ENCODE assay signal across 1 cellular context in the genomic region with DNA sequence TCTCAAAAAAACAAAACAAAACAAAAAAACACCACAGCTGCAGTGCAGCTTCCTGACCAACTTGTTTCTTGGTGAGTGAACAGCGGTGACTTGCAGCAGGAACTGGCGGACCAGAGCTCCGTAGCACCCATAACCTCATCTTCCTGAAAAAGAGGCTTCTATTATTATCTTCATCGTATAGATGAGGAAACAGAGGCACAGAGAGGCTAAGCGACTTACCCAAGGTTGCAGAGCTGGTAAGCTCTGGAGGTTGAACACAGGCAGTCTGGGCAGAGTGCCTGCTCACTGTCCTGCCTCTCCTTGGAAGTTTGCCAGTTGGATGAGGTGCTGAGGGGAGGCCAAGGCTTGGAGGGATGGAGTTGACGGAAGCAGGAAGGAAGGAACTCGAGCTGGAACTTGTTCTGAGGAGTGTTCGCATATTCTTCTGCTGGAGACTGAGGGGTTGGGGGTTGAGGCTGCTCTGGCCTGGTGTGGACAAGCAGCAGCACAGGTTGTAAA.
TF ChIP-seq lines count a peak whose summit lies in the region.

No MANE protein-coding gene starts in this region.

TF ChIP-seq in HEK293, 187 proteins besides CTCF, POLR2A, EP300 and RAD21 (continued from another document):
- TF ChIP-seq, protein P1, sequence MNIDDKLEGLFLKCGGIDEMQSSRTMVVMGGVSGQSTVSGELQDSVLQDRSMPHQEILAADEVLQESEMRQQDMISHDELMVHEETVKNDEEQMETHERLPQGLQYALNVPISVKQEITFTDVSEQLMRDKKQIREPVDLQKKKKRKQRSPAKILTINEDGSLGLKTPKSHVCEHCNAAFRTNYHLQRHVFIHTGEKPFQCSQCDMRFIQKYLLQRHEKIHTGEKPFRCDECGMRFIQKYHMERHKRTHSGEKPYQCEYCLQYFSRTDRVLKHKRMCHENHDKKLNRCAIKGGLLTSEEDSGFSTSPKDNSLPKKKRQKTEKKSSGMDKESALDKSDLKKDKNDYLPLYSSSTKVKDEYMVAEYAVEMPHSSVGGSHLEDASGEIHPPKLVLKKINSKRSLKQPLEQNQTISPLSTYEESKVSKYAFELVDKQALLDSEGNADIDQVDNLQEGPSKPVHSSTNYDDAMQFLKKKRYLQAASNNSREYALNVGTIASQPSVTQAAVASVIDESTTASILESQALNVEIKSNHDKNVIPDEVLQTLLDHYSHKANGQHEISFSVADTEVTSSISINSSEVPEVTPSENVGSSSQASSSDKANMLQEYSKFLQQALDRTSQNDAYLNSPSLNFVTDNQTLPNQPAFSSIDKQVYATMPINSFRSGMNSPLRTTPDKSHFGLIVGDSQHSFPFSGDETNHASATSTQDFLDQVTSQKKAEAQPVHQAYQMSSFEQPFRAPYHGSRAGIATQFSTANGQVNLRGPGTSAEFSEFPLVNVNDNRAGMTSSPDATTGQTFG (tag by site-specific recombination; IDR thresholded peaks at IDR 0.05; ENCODE audit: borderline replicate concordance): no peak
